15 cellular contexts compared by ENCODE assay signal in genomic region chr15:89500397-89501270, GRCh38. TPM values are rescaled to one million over a fixed set of nuclear protein-coding genes. Genes with fewer than 3 reads are reported as not detected.
A peak's percentile ranks its signal among the peaks of the same experiment; 100 is the strongest.
DNase-seq lines count a peak whose midpoint lies in the region; ATAC-seq and TF ChIP-seq lines count a peak whose summit lies in the region.
"Had no signal": no experiment of that assay in that cellular context is flagged by ENCODE, and none has a peak within 500 bp of the region (broad histone marks: within the 10 kb centered on the region; RNA-seq: fewer than 3 reads in every experiment).

No MANE protein-coding gene starts in this region.

- H2AFZ ChIP-seq in PC-9, result no peak overlapping the region

- peaks cover 44% of the 10 kb centered on the region; the same call in 1 of the 2 replicates for H3F3A ChIP-seq in PC-9 (ENCODE audit: insufficient read depth, low read depth)

- H4K20me1 ChIP-seq in PC-9 (ENCODE audit: insufficient read depth), result no peaks in the 10 kb centered on the region

- no peak overlapping the region for H3K4me2 ChIP-seq in PC-9

- no TSS peak for BruUV-seq in PC-9 (replicated peaks; lab: Mats Ljungman, UMichigan)

- TF ChIP-seq CTCF in 22Rv1 (IDR thresholded peaks at IDR 0.05) (peak; percentile 70), GM10266 (IDR thresholded peaks at IDR 0.05; ENCODE audit: control insufficient read depth, insufficient read depth, low read depth, missing control alignments) (peak; percentile 20), PC-9 (conservative IDR thresholded peaks at IDR 0.05) (peak; percentile 60), esophagus squamous epithelium (IDR thresholded peaks at IDR 0.05) (peak in 3 of 6 experiments; percentile 27 to 66 (median 39)), gastrocnemius medialis (IDR thresholded peaks at IDR 0.05 in 4 of 5, conservative IDR thresholded peaks at IDR 0.05 in 1 of 5) (no peak)

- no peaks in the 10 kb centered on the region for H3K79me2 ChIP-seq in PC-9 (ENCODE audit: low read depth)

- intact Hi-C loops in PC-9 (cut with micrococcal nuclease; ENCODE audit: unreplicated experiment), result no loop called here
- intact Hi-C loops in esophagus squamous epithelium (cut with DNase I), result no loop called here
- intact Hi-C loops in gastrocnemius medialis (cut with DNase I; ENCODE audit: low total_unique reads), result no loop called here

- no peaks in the 10 kb centered on the region for H3K9me3 ChIP-seq in PC-9 (ENCODE audit: insufficient read depth, low read depth)
- no peaks in the 10 kb centered on the region for H3K9me3 ChIP-seq in esophagus squamous epithelium
- H3K9me3 ChIP-seq in gastrocnemius medialis, result no peaks in the 10 kb centered on the region
- H3K9me3 ChIP-seq: Peyer's patch had no signal

- H3K4me3 ChIP-seq in PC-9, result no peak overlapping the region
- H3K4me3 ChIP-seq in esophagus squamous epithelium, result no peak overlapping the region
- H3K4me3 ChIP-seq in gastrocnemius medialis, result no peak overlapping the region
- H3K4me3 ChIP-seq: Peyer's patch had no signal

- H3K36me3 ChIP-seq in PC-9 (ENCODE audit: low read depth) (no peaks in the 10 kb centered on the region), esophagus squamous epithelium (peaks cover 0 to 7% (median 3%) of the 10 kb centered on the region in 3 donors), gastrocnemius medialis (no peaks in the 10 kb centered on the region)
- H3K36me3 ChIP-seq: Peyer's patch had no signal

- DNase-seq in GM10266 (ENCODE audit: extremely low spot score) (no peak), PC-9 (no peak), esophagus squamous epithelium (lab: John Stamatoyannopoulos, UW) (no peak), EL (no peak), erythroblast (lab: John Stamatoyannopoulos, UW) (no peak), gastrocnemius medialis (no peak)
- DNase-seq in stimulated activated CD4-positive, alpha-beta T cell treated with anti-CD3 and anti-CD28 coated beads, Interleukin-4, amount 100 ng/mL, for 1 hour, result no peak
- DNase-seq: activated naive CD4-positive, alpha-beta T cell treated with Interleukin-2 at 50 U/mL for 16 hours; GOT3; NCI-H1436 treated with DMSO at 0.1 percent for 48 hours; occipital lobe; stimulated activated CD4-positive, alpha-beta T cell treated with anti-CD3 and anti-CD28 coated beads, Interleukin-4, amount 100 ng/mL, for 24 hours; substantia nigra had no signal

- H3K4me1 ChIP-seq in PC-9 (replicated peaks; ENCODE audit: insufficient read depth) (peaks cover 64% of the 10 kb centered on the region), esophagus squamous epithelium (peaks cover 27 to 88% (median 38%) of the 10 kb centered on the region in 3 donors), gastrocnemius medialis (no peaks in the 10 kb centered on the region)

- 75 to 79% methylated on average over 6 to 10 of the region's 10 CpGs for WGBS in esophagus squamous epithelium, 2 donors

- H3K27me3 ChIP-seq in PC-9 (ENCODE audit: insufficient read depth, low read depth) (no peaks in the 10 kb centered on the region), esophagus squamous epithelium (peaks cover 0 to 73% (median 0%) of the 10 kb centered on the region in 4 donors), gastrocnemius medialis (peaks cover 22 to 29% (median 25%) of the 10 kb centered on the region in 3 donors)

- in situ Hi-C loops in gastrocnemius medialis (cut with MboI; ENCODE audit: low sequenced_read_pairs in 4 of 4), result no loop called here

- no peak for ATAC-seq in gastrocnemius medialis

- H3K9me2 ChIP-seq in PC-9 (ENCODE audit: insufficient read depth), result no peaks in the 10 kb centered on the region

- no peak overlapping the region for H3K27ac ChIP-seq in 22Rv1
- H3K27ac ChIP-seq in PC-9, result no peak overlapping the region
- peak overlapping the region; percentile 81 to 92 (median 88) for H3K27ac ChIP-seq in esophagus squamous epithelium
- H3K27ac ChIP-seq in gastrocnemius medialis, result no peak overlapping the region
- H3K27ac ChIP-seq: Peyer's patch had no signal

- CTCF ChIA-PET in PC-9 (lab: Charles Lee), result no interaction called here

- POLR2A ChIA-PET in PC-9 (lab: Charles Lee; ENCODE audit: unreplicated experiment), result no interaction called here

- TF ChIP-seq POLR2A in esophagus squamous epithelium (IDR thresholded peaks at IDR 0.05) (no peak), erythroblast (IDR thresholded peaks at IDR 0.05; ENCODE audit: low read length) (no peak), gastrocnemius medialis (IDR thresholded peaks at IDR 0.05) (no peak)

RNA-seq across cellular contexts. Expression of gene RHCG, which starts 4.3 kb away (rescaled TPM):
- total RNA-seq in PC-9 (2021) (0.26 and 0.60 TPM in 2 replicates), esophagus squamous epithelium (1,000 to 10,000 TPM; 2,342 to 7,076 (median 3,336) TPM), gastrocnemius medialis (not detected)
- total RNA-seq: Peyer's patch had no signal

Comparison
In these comparisons a context has a peak if more than half of its experiments do, and no peak if none do; other contexts are left out.
1. H3K27ac ChIP-seq: peak in esophagus squamous epithelium (4 of 4); none in 22Rv1 (single experiment), PC-9 (single experiment) and gastrocnemius medialis (0 of 4).
2. CTCF ChIP-seq: peak in 22Rv1 (single experiment), GM10266 (single experiment) and PC-9 (single experiment); none in gastrocnemius medialis (0 of 5).
3. RNA of gene RHCG, which starts 4.3 kb away (total RNA-seq): 2,342 to 7,076 TPM in esophagus squamous epithelium; 0.26 to 0.60 TPM in PC-9 and not detected in gastrocnemius medialis; every median in the first group is over 1,000 times any median in the second.